In genomic region chr6:25147191-25147590, GRCh38 we compare ENCODE assay signal across 8 cellular contexts.
A peak's percentile ranks its signal among the peaks of the same experiment; 100 is the strongest.
DNase-seq lines count a peak whose midpoint lies in the region; ATAC-seq and TF ChIP-seq lines count a peak whose summit lies in the region.
"Had no signal": no experiment of that assay in that cellular context is flagged by ENCODE, and none has a peak within 500 bp of the region (broad histone marks: within the 10 kb centered on the region; RNA-seq: fewer than 3 reads in every experiment).

No MANE protein-coding gene starts in this region.

- no TSS peak for BruUV-seq in Calu3 (replicated peaks; lab: Mats Ljungman, UMichigan)

- ATAC-seq in GM18909 (IDR thresholded peaks at IDR 0.05; ENCODE audit: poor library complexity, unreplicated experiment) (peak; percentile 97), GM21786 (IDR thresholded peaks at IDR 0.05; ENCODE audit: unreplicated experiment) (peak; percentile 99), HG03520 (IDR thresholded peaks at IDR 0.05; ENCODE audit: unreplicated experiment) (peak; percentile 96), memory B cell (ENCODE audit: low read depth) (peak; percentile 99)

- CTCF ChIA-PET in Calu3 (lab: Charles Lee), result interaction anchor here (1.0 to 1.4 kb wide), 3 partner anchors 27 to 68 kb away, joined by 3 to 5 read pairs (median 3); no protein-coding TSS in a partner anchor

- H3K4me1 Mint-ChIP-seq in memory B cell, result peaks cover 21% of the 10 kb centered on the region
- no peaks in the 10 kb centered on the region for H3K4me1 Mint-ChIP-seq in Calu3 (ENCODE audit: low read depth, unreplicated experiment)

- no peak for DNase-seq in memory B cell (ENCODE audit: low spot score in 2 of 2)
- DNase-seq in coronary artery (ENCODE audit: low spot score), result no peak
- no peak for DNase-seq in Calu3
- DNase-seq in DMS79 (lab: John Stamatoyannopoulos, UW), result no peak
- DNase-seq: NCI-H1092 had no signal

- H3K27me3 Mint-ChIP-seq in memory B cell (no peaks in the 10 kb centered on the region), Calu3 (ENCODE audit: unreplicated experiment) (no peaks in the 10 kb centered on the region)

- H3K36me3 Mint-ChIP-seq in memory B cell (no peaks in the 10 kb centered on the region), Calu3 (ENCODE audit: insufficient read depth, unreplicated experiment) (no peaks in the 10 kb centered on the region)

- intact Hi-C loops in Calu3 (cut with micrococcal nuclease; ENCODE audit: unreplicated experiment), result no loop called here

- H3K9me3 Mint-ChIP-seq in memory B cell (peaks cover 2% of the 10 kb centered on the region), Calu3 (ENCODE audit: low read depth, unreplicated experiment) (peaks cover 9% of the 10 kb centered on the region)

- H3K27ac ChIP-seq in coronary artery, result no peak overlapping the region

- H3K4me3 Mint-ChIP-seq in memory B cell (peak overlapping the region; percentile 15), Calu3 (ENCODE audit: low read depth, unreplicated experiment) (no peak overlapping the region)

- no peak overlapping the region for H3K4me3 ChIP-seq in coronary artery

- TF ChIP-seq CTCF in coronary artery (IDR thresholded peaks at IDR 0.05), result no peak
- no peak for TF ChIP-seq CTCF in Calu3 (IDR thresholded peaks at IDR 0.05; ENCODE audit: unreplicated experiment)

- H3K27ac Mint-ChIP-seq in memory B cell (no peak overlapping the region), Calu3 (ENCODE audit: unreplicated experiment) (no peak overlapping the region)
